In genomic region chr11:19116315-19116970, GRCh38 we compare ENCODE assay signal across 9 cellular contexts. TPM values are rescaled to one million over a fixed set of nuclear protein-coding genes. Genes with fewer than 3 reads are reported as not detected.
DNase-seq lines count a peak whose midpoint lies in the region; ATAC-seq, FAIRE-seq and TF ChIP-seq lines count a peak whose summit lies in the region.
"Had no signal": no experiment of that assay in that cellular context is flagged by ENCODE, and none has a peak within 500 bp of the region (broad histone marks: within the 10 kb centered on the region; RNA-seq: fewer than 3 reads in every experiment).

No MANE protein-coding gene starts in this region.

- peaks cover 23% of the 10 kb centered on the region for H3K4me1 ChIP-seq in suprapubic skin

- TF ChIP-seq CTCF in suprapubic skin (IDR thresholded peaks at IDR 0.05), result no peak

- TF ChIP-seq POLR2A in suprapubic skin (IDR thresholded peaks at IDR 0.05), result no peak

- ATAC-seq in GM21447 (IDR thresholded peaks at IDR 0.05; ENCODE audit: unreplicated experiment), result no peak

- no peak for TF ChIP-seq EP300 in suprapubic skin (IDR thresholded peaks at IDR 0.05)

- H3K4me3 ChIP-seq in suprapubic skin, result peak overlapping the region; percentile 85

- peak overlapping the region; percentile 49 for H3K27ac Mint-ChIP-seq in activated CD4-positive, alpha-beta T cell treated with anti-CD3 and anti-CD28 coated beads, Interleukin-2, amount 10 ng/mL, durations not matched to agents 24 days and 14 days
- peak overlapping the region; percentile 57 to 93 (median 91) for H3K27ac Mint-ChIP-seq in immature natural killer cell

- DNase-seq in activated CD4-positive, alpha-beta T cell treated with anti-CD3 and anti-CD28 coated beads, Interleukin-2, amount 10 ng/mL, durations not matched to agents 24 days and 14 days, result peak; percentile 62
- no peak for DNase-seq in activated CD4-positive, alpha-beta T cell treated with anti-CD3 and anti-CD28 coated beads, Interleukin-2, amount 50 U/mL, for 4 hours
- DNase-seq in activated CD8-positive, alpha-beta memory T cell treated with anti-CD3 and anti-CD28 coated beads, Interleukin-2, amount 50 U/mL, for 48 hours, result peak; percentile 50
- DNase-seq in immature natural killer cell (peak in 1 of 3 donors; percentile 4), suprapubic skin (ENCODE audit: low spot score in 2 of 2) (no peak), GF-D8 (lab: John Stamatoyannopoulos, UW) (no peak), frontal cortex (ENCODE audit: low spot score in 2 of 2) (no peak)

- no peak for FAIRE-seq in frontal cortex (lab: Jason Lieb, UNC)

- H3K36me3 ChIP-seq in suprapubic skin, result no peaks in the 10 kb centered on the region

- H3K27me3 ChIP-seq in suprapubic skin, result no peaks in the 10 kb centered on the region

- WGBS in suprapubic skin, result 37% methylated on average over 16 of the region's 16 CpGs

- intact Hi-C loops in activated CD4-positive, alpha-beta T cell treated with anti-CD3 and anti-CD28 coated beads, Interleukin-2, amount 10 ng/mL, durations not matched to agents 24 days and 14 days (cut with micrococcal nuclease), result loop anchor here (2.0 to 5.0 kb wide), 2 partner anchors 124 to 596 kb away; partner anchors contain the start of genes E2F8 and NAV2

- peaks cover 41% of the 10 kb centered on the region for H3K4me1 Mint-ChIP-seq in activated CD4-positive, alpha-beta T cell treated with anti-CD3 and anti-CD28 coated beads, Interleukin-2, amount 10 ng/mL, durations not matched to agents 24 days and 14 days
- H3K4me1 Mint-ChIP-seq in immature natural killer cell, result peaks cover 43 to 48% of the 10 kb centered on the region in 2 donors

- no peaks in the 10 kb centered on the region for H3K9me3 ChIP-seq in suprapubic skin

- H3K27me3 Mint-ChIP-seq in activated CD4-positive, alpha-beta T cell treated with anti-CD3 and anti-CD28 coated beads, Interleukin-2, amount 10 ng/mL, durations not matched to agents 24 days and 14 days, result peaks cover 26% of the 10 kb centered on the region
- peaks cover 6 to 8% (median 7%) of the 10 kb centered on the region in 3 donors for H3K27me3 Mint-ChIP-seq in immature natural killer cell (ENCODE audit: low read depth in 3 of 3)

- H3K27ac ChIP-seq in suprapubic skin, result no peak overlapping the region

- H3K36me3 Mint-ChIP-seq in activated CD4-positive, alpha-beta T cell treated with anti-CD3 and anti-CD28 coated beads, Interleukin-2, amount 10 ng/mL, durations not matched to agents 24 days and 14 days (ENCODE audit: low read depth), result peaks cover 19% of the 10 kb centered on the region
- H3K36me3 Mint-ChIP-seq in immature natural killer cell, result peaks cover 4 to 6% (median 4%) of the 10 kb centered on the region in 3 donors

- H3K4me3 Mint-ChIP-seq in activated CD4-positive, alpha-beta T cell treated with anti-CD3 and anti-CD28 coated beads, Interleukin-2, amount 10 ng/mL, durations not matched to agents 24 days and 14 days, result peak overlapping the region; percentile 94
- peak overlapping the region; percentile 90 to 95 (median 92) for H3K4me3 Mint-ChIP-seq in immature natural killer cell

- no peaks in the 10 kb centered on the region for H3K9me3 Mint-ChIP-seq in activated CD4-positive, alpha-beta T cell treated with anti-CD3 and anti-CD28 coated beads, Interleukin-2, amount 10 ng/mL, durations not matched to agents 24 days and 14 days
- no peaks in the 10 kb centered on the region for H3K9me3 Mint-ChIP-seq in immature natural killer cell

RNA-seq across cellular contexts. Expression of gene ZDHHC13, which starts 0.5 kb away (rescaled TPM):
- 24.8 and 28.1 TPM in 2 replicates for total RNA-seq in activated CD4-positive, alpha-beta T cell treated with anti-CD3 and anti-CD28 coated beads, Interleukin-2, amount 10 ng/mL, durations not matched to agents 24 days and 14 days
- 10 to 100 TPM; 10.2 to 20.4 (median 13.6) TPM for polyA plus RNA-seq in immature natural killer cell
- total RNA-seq in suprapubic skin (10 to 100 TPM; 23.8 to 74.6 (median 27.0) TPM), frontal cortex (44.8 TPM)

RNA-seq across cellular contexts. Expression of gene MRGPRX2, which starts 55.9 kb away (rescaled TPM):
- 0.12 and 0.21 TPM in 2 replicates for total RNA-seq in activated CD4-positive, alpha-beta T cell treated with anti-CD3 and anti-CD28 coated beads, Interleukin-2, amount 10 ng/mL, durations not matched to agents 24 days and 14 days
- under 1 TPM in 1 of 3 donors, not detected in 2; 0.40 TPM for polyA plus RNA-seq in immature natural killer cell
- total RNA-seq in suprapubic skin, result under 1 TPM in 1 of 4 donors, not detected in 3; 0.45 TPM
- not detected for total RNA-seq in frontal cortex
- total RNA-seq: Daoy had no signal

Comparison
In these comparisons a context has a peak if more than half of its experiments do, and no peak if none do; other contexts are left out.
1. DNase-seq: peak in activated CD4-positive, alpha-beta T cell treated with anti-CD3 and anti-CD28 coated beads, Interleukin-2, amount 10 ng/mL, durations not matched to agents 24 days and 14 days (single experiment) and activated CD8-positive, alpha-beta memory T cell treated with anti-CD3 and anti-CD28 coated beads, Interleukin-2, amount 50 U/mL, for 48 hours (single experiment); none in activated CD4-positive, alpha-beta T cell treated with anti-CD3 and anti-CD28 coated beads, Interleukin-2, amount 50 U/mL, for 4 hours (0 of 2), suprapubic skin (0 of 2), GF-D8 (single experiment) and frontal cortex (0 of 2).